In genomic region chr13:99126821-99127220, GRCh38 we compare ENCODE assay signal across 4 cellular contexts.
"Had no signal": no experiment of that assay in that cellular context is flagged by ENCODE, and none has a peak within 500 bp of the region (broad histone marks: within the 10 kb centered on the region; RNA-seq: fewer than 3 reads in every experiment).

No MANE protein-coding gene starts in this region.

- DNase-seq: IMR-90 had no signal

- H3K27ac Mint-ChIP-seq: IgD-negative memory B cell had no signal

- H3K4me3 Mint-ChIP-seq: IgD-negative memory B cell had no signal

- H3K4me3 ChIP-seq: K562 had no signal

- H3K36me3 Mint-ChIP-seq: IgD-negative memory B cell had no signal

- H3K27ac ChIP-seq: HL-60 had no signal
